Comparison of ENCODE assay signal across 17 cellular contexts in genomic region chr2:164831887-164832286, GRCh38. TPM values are rescaled to one million over a fixed set of nuclear protein-coding genes. Genes with fewer than 3 reads are reported as not detected.
A peak's percentile ranks its signal among the peaks of the same experiment; 100 is the strongest.
DNase-seq lines count a peak whose midpoint lies in the region; TF ChIP-seq lines count a peak whose summit lies in the region.
"Had no signal": no experiment of that assay in that cellular context is flagged by ENCODE, and none has a peak within 500 bp of the region (broad histone marks: within the 10 kb centered on the region; RNA-seq: fewer than 3 reads in every experiment).

No MANE protein-coding gene starts in this region.

- TF ChIP-seq CTCF in endodermal cell (conservative IDR thresholded peaks at IDR 0.05) (no peak), Peyer's patch (IDR thresholded peaks at IDR 0.05) (no peak)

- H3K36me3 ChIP-seq in ACC112 (ENCODE audit: insufficient read depth, low read length) (no peaks in the 10 kb centered on the region), endodermal cell (ENCODE audit: control insufficient read depth, insufficient read depth, low read length) (no peaks in the 10 kb centered on the region), neuronal stem cell (replicated peaks in 1 of 2; ENCODE audit: control insufficient read depth in 2 of 2, insufficient read depth in 2 of 2, low read length in 2 of 2) (no peaks in the 10 kb centered on the region), Peyer's patch (no peaks in the 10 kb centered on the region)
- H3K36me3 ChIP-seq: MG63 had no signal

- H3K4me3 ChIP-seq in ACC112 (ENCODE audit: low read depth, low read length): no peak overlapping the region
- H3K4me3 ChIP-seq in endodermal cell (ENCODE audit: low read length): no peak overlapping the region
- no peak overlapping the region for H3K4me3 ChIP-seq in neuronal stem cell (ENCODE audit: low read length in 2 of 2)
- no peak overlapping the region for H3K4me3 ChIP-seq in Peyer's patch
- H3K4me3 ChIP-seq: MG63 had no signal

- no peak overlapping the region for H2BK120ac ChIP-seq in neuronal stem cell (ENCODE audit: low read depth, low read length)

- H3K4ac ChIP-seq in neuronal stem cell (ENCODE audit: low read length): no peak overlapping the region

- H3K79me2 ChIP-seq in ACC112 (ENCODE audit: control insufficient read depth, insufficient read depth, low read length, unreplicated experiment): peaks cover 6% of the 10 kb centered on the region

- H3K79me1 ChIP-seq in neuronal stem cell (ENCODE audit: low read depth, low read length): no peaks in the 10 kb centered on the region

- H3K9me3 Mint-ChIP-seq in endodermal cell: no peaks in the 10 kb centered on the region

- no peaks in the 10 kb centered on the region for H3K36me3 Mint-ChIP-seq in endodermal cell (ENCODE audit: low read depth)
- H3K36me3 Mint-ChIP-seq: CD4-positive, CD25-positive, alpha-beta regulatory T cell had no signal

- no peaks in the 10 kb centered on the region for H3K27me3 Mint-ChIP-seq in endodermal cell (ENCODE audit: insufficient read depth)

- H2BK12ac ChIP-seq in neuronal stem cell (ENCODE audit: low read length): no peak overlapping the region

- peaks cover 4% of the 10 kb centered on the region for H3K4me1 ChIP-seq in ACC112 (ENCODE audit: control insufficient read depth, insufficient read depth, low read length, unreplicated experiment)
- no peaks in the 10 kb centered on the region for H3K4me1 ChIP-seq in endodermal cell (ENCODE audit: control insufficient read depth, insufficient read depth, low read length)
- H3K4me1 ChIP-seq in neuronal stem cell (ENCODE audit: control insufficient read depth in 2 of 2, insufficient read depth in 1 of 2, low read depth in 1 of 2, low read length in 2 of 2): no peaks in the 10 kb centered on the region
- H3K4me1 ChIP-seq in Peyer's patch: peaks cover 0 to 2% (median 0%) of the 10 kb centered on the region in 4 donors

- H3K18ac ChIP-seq in neuronal stem cell (ENCODE audit: low read length): no peak overlapping the region

- H4K8ac ChIP-seq in neuronal stem cell (ENCODE audit: low read depth, low read length): no peak overlapping the region

- H3K27ac Mint-ChIP-seq in endodermal cell: peak overlapping the region; percentile 22
- H3K27ac Mint-ChIP-seq: CD4-positive, CD25-positive, alpha-beta regulatory T cell had no signal

- TF ChIP-seq POLR2A in Peyer's patch (IDR thresholded peaks at IDR 0.05): no peak

- no peak overlapping the region for H4K91ac ChIP-seq in neuronal stem cell (ENCODE audit: low read depth, low read length, poor library complexity)

- no peaks in the 10 kb centered on the region for H3K4me1 Mint-ChIP-seq in endodermal cell
- H3K4me1 Mint-ChIP-seq: CD4-positive, CD25-positive, alpha-beta regulatory T cell had no signal

- no peaks in the 10 kb centered on the region for H3K27me3 ChIP-seq in ACC112 (ENCODE audit: insufficient read depth, low read length)
- H3K27me3 ChIP-seq in endodermal cell (ENCODE audit: control insufficient read depth, insufficient read depth, low read length, poor library complexity, severe bottlenecking): no peaks in the 10 kb centered on the region
- no peaks in the 10 kb centered on the region for H3K27me3 ChIP-seq in neuronal stem cell (ENCODE audit: control insufficient read depth in 3 of 3, insufficient read depth in 3 of 3, low read depth in 1 of 3, low read length in 3 of 3)
- no peaks in the 10 kb centered on the region for H3K27me3 ChIP-seq in Peyer's patch
- H3K27me3 ChIP-seq: MG63 had no signal

- no peak overlapping the region for H3K27ac ChIP-seq in ACC112 (ENCODE audit: low read depth, low read length)
- H3K27ac ChIP-seq in endodermal cell (ENCODE audit: low read depth, low read length): no peak overlapping the region
- H3K27ac ChIP-seq in neuronal stem cell (replicated peaks; ENCODE audit: low read length): no peak overlapping the region
- H3K27ac ChIP-seq in Peyer's patch: no peak overlapping the region
- H3K27ac ChIP-seq: KMS-11 had no signal

- H3K23ac ChIP-seq in neuronal stem cell (ENCODE audit: low read depth, low read length, poor library complexity): no peak overlapping the region

- H2AFZ ChIP-seq in ACC112 (ENCODE audit: low read length, unreplicated experiment) (peak overlapping the region; percentile 9), neuronal stem cell (ENCODE audit: low read length) (peak overlapping the region; percentile 28)

- 92 to 100% methylated on average over 2 to 4 of the region's 4 CpGs for WGBS in endodermal cell (ENCODE audit: insufficient coverage in 1 of 2, insufficient read length in 1 of 2), 2 experiments
- no CpG with 5 or more reads among the region's 4 CpGs for WGBS in neuronal stem cell (ENCODE audit: extremely low coverage in 2 of 2, insufficient read length in 2 of 2, insufficient replicate concordance in 1 of 2), 2 donors

- DNase-seq in COR-L47 (lab: John Stamatoyannopoulos, UW) (peak; percentile 56), endodermal cell (no peak), neuronal stem cell (ENCODE audit: low spot score) (no peak), NCI-H187 (lab: John Stamatoyannopoulos, UW) (no peak), GM03348 (ENCODE audit: low spot score) (no peak), Peyer's patch (no peak)
- DNase-seq: CD4-positive, CD25-positive, alpha-beta regulatory T cell; EL; H7; MG63; NCI-H1092 treated with DMSO at 0.1 percent for 48 hours; NCI-H2029 treated with DMSO at 0.1 percent for 48 hours; NCI-H2171 treated with DMSO at 0.1 percent for 48 hours; SHP77; SK-N-SH had no signal

- no peak overlapping the region for H3K4me3 Mint-ChIP-seq in endodermal cell
- H3K4me3 Mint-ChIP-seq: CD4-positive, CD25-positive, alpha-beta regulatory T cell had no signal

- H3K9ac ChIP-seq in endodermal cell (ENCODE audit: extremely low read depth, low read length, poor library complexity, severe bottlenecking): no peak overlapping the region
- H3K9ac ChIP-seq in neuronal stem cell (ENCODE audit: low read depth, low read length, poor library complexity): no peak overlapping the region
- H3K9ac ChIP-seq: KMS-11, SK-N-SH had no signal

- H3K9me3 ChIP-seq in endodermal cell (ENCODE audit: control insufficient read depth, low read length): no peaks in the 10 kb centered on the region
- no peaks in the 10 kb centered on the region for H3K9me3 ChIP-seq in neuronal stem cell (replicated peaks in 1 of 2; ENCODE audit: control insufficient read depth in 2 of 2, insufficient read depth in 1 of 2, low read depth in 1 of 2, low read length in 2 of 2)
- no peaks in the 10 kb centered on the region for H3K9me3 ChIP-seq in Peyer's patch
- H3K9me3 ChIP-seq: MG63, SK-N-SH had no signal

- no peak overlapping the region for H2AK5ac ChIP-seq in neuronal stem cell (ENCODE audit: low read depth, low read length)

- no peak overlapping the region for H2BK15ac ChIP-seq in neuronal stem cell (ENCODE audit: low read length)

- no peak overlapping the region for H3K14ac ChIP-seq in neuronal stem cell (ENCODE audit: low read length)

- H3K4me2 ChIP-seq in neuronal stem cell (ENCODE audit: insufficient read depth, low read length, poor library complexity, severe bottlenecking): no peak overlapping the region
- H3K4me2 ChIP-seq: KMS-11, SK-N-SH had no signal

- no peak overlapping the region for H2BK5ac ChIP-seq in neuronal stem cell (ENCODE audit: low read length)

RNA-seq across cellular contexts. Expression of gene COBLL1, which starts 9.7 kb away (rescaled TPM):
- 10 to 100 TPM; 16.5 to 17.3 TPM for total RNA-seq in endodermal cell
- 6.2 TPM for polyA plus RNA-seq in endodermal cell (2013, experiment 1 of 2)
- polyA plus RNA-seq in endodermal cell (2013, experiment 2 of 2): 6.0 TPM
- 1.0 TPM for polyA plus RNA-seq in neuronal stem cell (2013, experiment 1 of 2)
- 0.97 TPM for polyA plus RNA-seq in neuronal stem cell (2013, experiment 2 of 2)
- total RNA-seq in Peyer's patch: 10 to 100 TPM; 42.2 to 59.4 (median 45.2) TPM
